Comparison of ENCODE assay signal across 13 cellular contexts in genomic region chr9:121120386-121120785, GRCh38. TPM values are rescaled to one million over a fixed set of nuclear protein-coding genes. Genes with fewer than 3 reads are reported as not detected.
DNase-seq lines count a peak whose midpoint lies in the region; ATAC-seq and TF ChIP-seq lines count a peak whose summit lies in the region.
"Had no signal": no experiment of that assay in that cellular context is flagged by ENCODE, and none has a peak within 500 bp of the region (broad histone marks: within the 10 kb centered on the region; RNA-seq: fewer than 3 reads in every experiment).

No MANE protein-coding gene starts in this region.

- H3K27ac Mint-ChIP-seq in CD14-positive monocyte = peak overlapping the region; percentile 6 to 82 (median 44)
- no peak overlapping the region for H3K27ac Mint-ChIP-seq in Caco-2 (ENCODE audit: unreplicated experiment)
- H3K27ac Mint-ChIP-seq in activated B cell treated with CpG ODN at 0.5 μM for 24 hours = peak overlapping the region; percentile 53
- peak overlapping the region; percentile 64 for H3K27ac Mint-ChIP-seq in memory B cell

- H3K9me3 ChIP-seq in Caco-2 = no peaks in the 10 kb centered on the region
- H3K9me3 ChIP-seq: heart left ventricle had no signal

- peaks cover 3% of the 10 kb centered on the region; the same call in 1 of the 2 replicates for H3K4me1 ChIP-seq in Caco-2

- no peak for TF ChIP-seq CTCF in CD14-positive monocyte (IDR thresholded peaks at IDR 0.05)
- TF ChIP-seq CTCF in Caco-2 (IDR thresholded peaks at IDR 0.05; ENCODE audit: insufficient read depth in 1 of 2, low read depth in 1 of 2, low read length in 1 of 2, severe bottlenecking in 1 of 2, unreplicated experiment in 1 of 2) = no peak
- no peak for TF ChIP-seq CTCF in activated B cell treated with CpG ODN at 0.5 μM for 24 hours (IDR thresholded peaks at IDR 0.05)
- no peak for TF ChIP-seq CTCF in RWPE1 (conservative IDR thresholded peaks at IDR 0.05; ENCODE audit: low read depth)

- CTCF ChIA-PET in Caco-2 (lab: Charles Lee) = no interaction called here
- CTCF ChIA-PET in activated B cell treated with CpG ODN at 0.5 μM for 24 hours (lab: Charles Lee) = interaction anchor here (0.8 kb wide), 1 partner anchor 22 kb away, joined by 3 read pairs; no protein-coding TSS in a partner anchor
- CTCF ChIA-PET in RWPE1 (lab: Yijun Ruan, JAX) = interaction anchor here (0.7 kb wide), 1 partner anchor 27 kb away, joined by 3 read pairs; no protein-coding TSS in a partner anchor

- intact Hi-C loops in CD14-positive monocyte (cut with micrococcal nuclease) (loop anchor here in 1 of 2 donors (5.0 kb wide), 1 partner anchor 193 kb away; the partner anchor contains the start of gene TRAF1), Caco-2 (cut with micrococcal nuclease; ENCODE audit: unreplicated experiment) (loop anchor here (5.0 kb wide), 2 partner anchors 37 to 82 kb away; partner anchors contain the start of gene RAB14), activated B cell treated with CpG ODN at 0.5 μM for 24 hours (cut with micrococcal nuclease) (loop anchor here (2.0 kb wide), 2 partner anchors 36 to 252 kb away; no protein-coding TSS in a partner anchor)

- H3K9me3 Mint-ChIP-seq in CD14-positive monocyte = peaks cover 0 to 4% (median 0%) of the 10 kb centered on the region in 7 donors
- H3K9me3 Mint-ChIP-seq in Caco-2 (ENCODE audit: unreplicated experiment) = no peaks in the 10 kb centered on the region
- no peaks in the 10 kb centered on the region for H3K9me3 Mint-ChIP-seq in activated B cell treated with CpG ODN at 0.5 μM for 24 hours
- H3K9me3 Mint-ChIP-seq in memory B cell = no peaks in the 10 kb centered on the region

- ATAC-seq in activated B cell treated with CpG ODN at 0.5 μM for 24 hours (ENCODE audit: low read depth) (no peak), memory B cell (ENCODE audit: low read depth) (no peak), GM19023 (IDR thresholded peaks at IDR 0.05; ENCODE audit: unreplicated experiment) (no peak)
- ATAC-seq: HCT116, heart left ventricle had no signal

- no peaks in the 10 kb centered on the region for H3K36me3 ChIP-seq in Caco-2 (ENCODE audit: control insufficient read depth, insufficient read depth, low read length)

- H3K4me3 Mint-ChIP-seq in CD14-positive monocyte = no peak overlapping the region
- peak overlapping the region; percentile 11 for H3K4me3 Mint-ChIP-seq in Caco-2 (ENCODE audit: unreplicated experiment)
- no peak overlapping the region for H3K4me3 Mint-ChIP-seq in activated B cell treated with CpG ODN at 0.5 μM for 24 hours
- H3K4me3 Mint-ChIP-seq in memory B cell = peak overlapping the region; percentile 9

- no peak overlapping the region for H3K27ac ChIP-seq in RWPE1

- H3K27me3 Mint-ChIP-seq in CD14-positive monocyte (ENCODE audit: low read depth in 3 of 3) (peaks cover 0 to 1% (median 0%) of the 10 kb centered on the region in 3 donors), Caco-2 (ENCODE audit: insufficient read depth, unreplicated experiment) (no peaks in the 10 kb centered on the region), activated B cell treated with CpG ODN at 0.5 μM for 24 hours (no peaks in the 10 kb centered on the region), memory B cell (no peaks in the 10 kb centered on the region)

- H3K4me1 Mint-ChIP-seq in CD14-positive monocyte (peaks cover 27% of the 10 kb centered on the region), Caco-2 (ENCODE audit: low read depth, unreplicated experiment) (no peaks in the 10 kb centered on the region), activated B cell treated with CpG ODN at 0.5 μM for 24 hours (peaks cover 42% of the 10 kb centered on the region), memory B cell (peaks cover 25% of the 10 kb centered on the region)

- H3K36me3 Mint-ChIP-seq in CD14-positive monocyte (peaks cover 32 to 52% of the 10 kb centered on the region in 2 donors), Caco-2 (ENCODE audit: insufficient read depth, unreplicated experiment) (peaks cover 7% of the 10 kb centered on the region), activated B cell treated with CpG ODN at 0.5 μM for 24 hours (ENCODE audit: low read depth) (peaks cover 52% of the 10 kb centered on the region), memory B cell (peaks cover 23% of the 10 kb centered on the region)

- BruUV-seq in Caco-2 (replicated peaks; lab: Mats Ljungman, UMichigan) = no TSS peak

- POLR2A ChIA-PET in Caco-2 (lab: Charles Lee) (no interaction called here), activated B cell treated with CpG ODN at 0.5 μM for 24 hours (lab: Charles Lee) (interaction anchor here (0.7 to 3.4 kb wide), 6 partner anchors 9 to 1793 kb away, joined by 3 to 21 read pairs (median 9); partner anchors contain the start of genes CNTRL and RAB14), RWPE1 (lab: Yijun Ruan, JAX; ENCODE audit: low non-redundant PET) (no interaction called here)

- H3K4me3 ChIP-seq in Caco-2 (ENCODE audit: low read depth, low read length) = no peak overlapping the region

- DNase-seq in CD14-positive monocyte (ENCODE audit: low spot score) (no peak), Caco-2 (no peak), activated B cell treated with CpG ODN at 0.5 μM for 24 hours (no peak), memory B cell (ENCODE audit: low spot score in 2 of 2) (no peak), RWPE1 (ENCODE audit: low spot score) (no peak), cerebellum (ENCODE audit: low spot score) (no peak)
- DNase-seq: activated effector memory CD4-positive, alpha-beta T cell treated with anti-CD3 and anti-CD28 coated beads, Interleukin-2, amount 50 U/mL, for 16 hours; heart left ventricle; NCI-H1930; NCI-H526 treated with DMSO at 0.1 percent for 48 hours; SIG-M5 had no signal

- no peaks in the 10 kb centered on the region for H3K27me3 ChIP-seq in Caco-2 (replicated peaks; ENCODE audit: control insufficient read depth, insufficient read depth, low read length)
- H3K27me3 ChIP-seq: heart left ventricle had no signal

RNA-seq across cellular contexts. Expression of gene CNTRL, which starts 45.6 kb away (rescaled TPM):
- polyA plus RNA-seq in CD14-positive monocyte = 1 to 10 TPM; 3.9 to 4.8 TPM
- total RNA-seq in Caco-2 (2022) = 12.0 and 14.9 TPM in 2 replicates
- 98.4 and 110 TPM in 2 replicates for total RNA-seq in activated B cell treated with CpG ODN at 0.5 μM for 24 hours
- total RNA-seq in cerebellum = 25.0 TPM

Comparison
In these comparisons a context has a peak if more than half of its experiments do, and no peak if none do; other contexts are left out.
1. H3K4me3 Mint-ChIP-seq: peak in Caco-2 (single experiment) and memory B cell (single experiment); none in CD14-positive monocyte (0 of 2) and activated B cell treated with CpG ODN at 0.5 μM for 24 hours (single experiment).